Comparison of ENCODE assay signal across 2 cellular contexts in genomic region chr6:32175322-32175710, GRCh38.
TF ChIP-seq lines count a peak whose summit lies in the region.

No MANE protein-coding gene starts in this region.

TF ChIP-seq in endothelial cell of umbilical vein, 7 proteins besides CTCF, POLR2A, EP300 and RAD21:
- TF ChIP-seq MYC (IDR thresholded peaks at IDR 0.05; ENCODE audit: low read depth, low read length): no peak

TF ChIP-seq in HEK293T, 16 proteins besides CTCF, POLR2A, EP300 and RAD21:
- TF ChIP-seq FOXK2 (IDR thresholded peaks at IDR 0.05): no peak
- no peak for TF ChIP-seq FOXA1 (IDR thresholded peaks at IDR 0.05)
